In the genomic region with DNA sequence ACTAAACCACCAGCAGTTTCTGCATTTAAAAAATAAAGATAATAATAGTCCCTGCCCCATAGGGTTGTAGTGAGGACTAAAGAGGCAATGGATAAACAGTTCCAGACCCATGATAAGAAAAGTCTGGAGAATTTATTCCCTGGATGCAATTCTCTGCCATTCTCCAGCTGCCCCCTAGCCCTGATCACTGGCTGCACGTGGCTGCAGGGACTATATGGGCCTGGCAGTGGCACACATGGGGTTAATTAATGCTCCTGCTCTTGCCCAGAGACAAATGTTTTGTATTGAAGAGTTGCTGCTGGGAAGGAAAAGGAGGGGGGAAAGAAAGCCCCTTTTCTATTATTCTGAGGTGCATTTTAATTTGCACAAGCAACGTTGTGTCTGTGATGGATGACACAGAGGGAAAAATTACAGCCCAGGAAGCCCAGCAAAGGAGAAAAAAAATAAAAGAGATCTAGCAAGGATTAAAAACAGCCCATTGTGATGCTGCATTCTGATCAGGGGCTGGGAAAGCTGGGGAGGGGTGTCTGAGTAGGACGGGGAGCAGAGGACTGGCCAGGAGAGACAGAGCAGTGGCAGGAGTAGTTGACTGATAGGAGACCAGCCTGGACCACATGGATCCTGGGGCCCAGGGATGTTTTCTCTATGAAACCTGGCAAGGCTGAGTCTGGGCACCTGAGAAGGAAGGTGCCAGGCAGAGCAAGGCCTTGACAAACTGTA, we compare ENCODE assay signal across 22 cellular contexts.
"Had no signal": no experiment of that assay in that cellular context is flagged by ENCODE, and none has a peak within 500 bp of the region (broad histone marks: within the 10 kb centered on the region; RNA-seq: fewer than 3 reads in every experiment).

No MANE protein-coding gene starts in this region.

- H3K4me3 ChIP-seq: coronary artery, lower lobe of right lung, psoas muscle, sigmoid colon, testis, tibial artery, upper lobe of left lung had no signal

- H3K27ac ChIP-seq: coronary artery, lower lobe of right lung, psoas muscle, sigmoid colon, testis, tibial artery, upper lobe of left lung had no signal

- H3K9me3 ChIP-seq: psoas muscle, testis, tibial artery, upper lobe of left lung had no signal

- ATAC-seq: effector memory CD8-positive, alpha-beta T cell; left ventricle myocardium superior; lower lobe of right lung; naive thymus-derived CD8-positive, alpha-beta T cell; psoas muscle; right cardiac atrium; stimulated activated memory B cell treated with anti-CD40 and anti-IgM and Interleukin-4, amounts not matched to agents 10 μg/mL and 1 μg/mL and 100 μg/mL, for 72 hours; stimulated activated naive CD8-positive, alpha-beta T cell treated with anti-CD3 and anti-CD28 coated beads, Interleukin-15, Interleukin-2, amounts not matched to agents 100 U/mL and 50 U/mL, for 24 hours had no signal

- H3K36me3 Mint-ChIP-seq: immature natural killer cell; stimulated activated memory B cell treated with anti-CD40 and anti-IgM and Interleukin-4, amounts not matched to agents 10 μg/mL and 1 μg/mL and 100 μg/mL, for 72 hours had no signal

- H3K27me3 ChIP-seq: sigmoid colon, testis, upper lobe of left lung had no signal

- H3K27ac Mint-ChIP-seq: effector memory CD8-positive, alpha-beta T cell; immature natural killer cell; naive thymus-derived CD8-positive, alpha-beta T cell; nephron progenitor cell; stimulated activated memory B cell treated with anti-CD40 and anti-IgM and Interleukin-4, amounts not matched to agents 10 μg/mL and 1 μg/mL and 100 μg/mL, for 72 hours had no signal

- DNase-seq: dermis blood vessel endothelial cell; effector memory CD8-positive, alpha-beta T cell; hypothalamus; immature natural killer cell; islet precursor cell; left ventricle myocardium superior; lower lobe of right lung; naive thymus-derived CD8-positive, alpha-beta T cell; nephron progenitor cell; nucleus accumbens; psoas muscle; right cardiac atrium; sigmoid colon; stimulated activated CD4-positive, alpha-beta T cell treated with anti-CD3 and anti-CD28 coated beads, Interleukin-4, amount 100 ng/mL, for 4 hours; stimulated activated naive CD8-positive, alpha-beta T cell treated with anti-CD3 and anti-CD28 coated beads, Interleukin-15, Interleukin-2, amounts not matched to agents 100 U/mL and 50 U/mL, for 24 hours; substantia nigra; testis; tibial artery; upper lobe of left lung had no signal

- H3K4me1 Mint-ChIP-seq: immature natural killer cell; naive thymus-derived CD8-positive, alpha-beta T cell; stimulated activated memory B cell treated with anti-CD40 and anti-IgM and Interleukin-4, amounts not matched to agents 10 μg/mL and 1 μg/mL and 100 μg/mL, for 72 hours had no signal

- FAIRE-seq: frontal cortex had no signal

- H3K4me3 Mint-ChIP-seq: effector memory CD8-positive, alpha-beta T cell; immature natural killer cell; naive thymus-derived CD8-positive, alpha-beta T cell; nephron progenitor cell; stimulated activated memory B cell treated with anti-CD40 and anti-IgM and Interleukin-4, amounts not matched to agents 10 μg/mL and 1 μg/mL and 100 μg/mL, for 72 hours had no signal

- H3K9me3 Mint-ChIP-seq: effector memory CD8-positive, alpha-beta T cell had no signal

- H3K4me1 ChIP-seq: lower lobe of right lung, psoas muscle, sigmoid colon, testis, tibial artery, upper lobe of left lung had no signal

- H3K36me3 ChIP-seq: lower lobe of right lung, sigmoid colon, tibial artery, upper lobe of left lung had no signal
